ENCODE assay signal across 8 cellular contexts in the genomic region with DNA sequence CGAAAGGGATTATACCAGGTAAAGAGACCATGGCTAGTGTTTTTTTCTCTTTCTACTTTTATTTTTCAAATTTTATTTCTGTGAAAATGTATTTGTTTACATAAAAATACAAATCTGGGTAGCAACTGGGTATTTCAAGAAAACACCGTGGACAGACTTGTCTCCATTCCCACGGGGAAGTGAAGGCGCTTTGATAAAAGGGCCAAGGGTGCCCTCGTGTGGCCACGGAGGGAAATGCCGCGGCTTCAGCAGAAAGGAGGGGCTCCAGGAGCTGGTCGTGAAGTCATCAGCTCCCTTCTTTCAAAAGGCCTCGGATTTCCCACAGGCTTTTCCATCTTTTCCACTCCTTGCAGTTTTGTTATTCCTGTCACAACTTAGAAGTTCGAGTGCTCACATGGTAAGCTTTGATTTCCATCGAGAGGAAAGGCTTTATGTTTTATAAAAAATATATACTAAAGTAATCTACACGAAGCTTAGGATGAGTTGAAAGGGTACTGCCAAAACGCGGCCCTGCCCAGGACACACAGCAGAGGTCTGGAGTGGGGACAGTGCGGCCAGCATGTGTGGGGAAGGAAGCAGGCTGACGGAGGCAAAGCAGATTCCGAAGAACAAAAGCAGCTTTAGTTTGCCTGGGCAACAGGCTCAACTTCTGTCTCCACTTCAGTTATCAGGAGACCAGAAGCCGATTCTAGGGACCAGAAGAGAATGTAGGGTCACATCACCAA. TPM values are rescaled to one million over a fixed set of nuclear protein-coding genes. Genes with fewer than 3 reads are reported as not detected.
DNase-seq lines count a peak whose midpoint lies in the region; ATAC-seq and TF ChIP-seq lines count a peak whose summit lies in the region.

No MANE protein-coding gene starts in this region.

- ATAC-seq in esophagus mucosa (peak; percentile 81), natural killer cell (peak; percentile 82 to 97 (median 92)), GM21423 (IDR thresholded peaks at IDR 0.05; ENCODE audit: unreplicated experiment) (no peak)

- H3K27me3 Mint-ChIP-seq in CD8-positive, alpha-beta memory T cell: peaks cover 0 to 2% of the 10 kb centered on the region in 2 donors
- H3K27me3 Mint-ChIP-seq in activated T-cell treated with anti-CD3 and anti-CD28 coated beads, Interleukin-2, amount 50 U/mL, for 24 hours: no peaks in the 10 kb centered on the region
- H3K27me3 Mint-ChIP-seq in natural killer cell (ENCODE audit: low read depth in 2 of 2): no peaks in the 10 kb centered on the region

- H3K4me3 Mint-ChIP-seq in CD8-positive, alpha-beta memory T cell: no peak overlapping the region
- no peak overlapping the region for H3K4me3 Mint-ChIP-seq in activated T-cell treated with anti-CD3 and anti-CD28 coated beads, Interleukin-2, amount 50 U/mL, for 24 hours
- H3K4me3 Mint-ChIP-seq in natural killer cell: no peak overlapping the region

- no peak overlapping the region for H3K27ac ChIP-seq in CD8-positive, alpha-beta memory T cell (ENCODE audit: low read depth, low read length)
- H3K27ac ChIP-seq in HUES48 (ENCODE audit: low read depth, low read length): peak overlapping the region; percentile 43
- no peak overlapping the region for H3K27ac ChIP-seq in OCI-LY7 (ENCODE audit: low read depth, low read length, poor library complexity, severe bottlenecking)

- peak; percentile 76 to 88 (median 82) for DNase-seq in CD8-positive, alpha-beta memory T cell
- peak; percentile 81 for DNase-seq in OCI-LY7 (ENCODE audit: low spot score)
- DNase-seq in activated T-cell treated with anti-CD3 and anti-CD28 coated beads, Interleukin-2, amount 50 U/mL, for 24 hours: peak; percentile 90
- peak; percentile 85 for DNase-seq in natural killer cell
- DNase-seq in stimulated activated CD8-positive, alpha-beta memory T cell treated with anti-CD3 and anti-CD28 coated beads, Interleukin-7, amount 100 ng/mL, for 48 hours (ENCODE audit: extremely low read depth in 1 of 2, low read depth in 1 of 2): peak; percentile 56 to 60

- no peaks in the 10 kb centered on the region for H3K9me2 ChIP-seq in OCI-LY7 (ENCODE audit: insufficient read depth, low read length)

- no peak overlapping the region for H2AFZ ChIP-seq in OCI-LY7 (ENCODE audit: low read length)

- TF ChIP-seq CTCF in OCI-LY7 (conservative IDR thresholded peaks at IDR 0.05; ENCODE audit: low read length): peak; percentile 98
- peak; percentile 99 for TF ChIP-seq CTCF in natural killer cell (IDR thresholded peaks at IDR 0.05)

- intact Hi-C loops in OCI-LY7 (cut with micrococcal nuclease; ENCODE audit: unreplicated experiment) (loop anchor here (1.0 kb wide), 1 partner anchor 34 kb away; no protein-coding TSS in a partner anchor), natural killer cell (cut with micrococcal nuclease) (loop anchor here (1.0 kb wide), 1 partner anchor 34 kb away; no protein-coding TSS in a partner anchor)

- no peak overlapping the region for H3K4me2 ChIP-seq in OCI-LY7 (ENCODE audit: low read length)

- no peak overlapping the region for H3K4me3 ChIP-seq in CD8-positive, alpha-beta memory T cell (ENCODE audit: low read length)
- H3K4me3 ChIP-seq in HUES48 (ENCODE audit: low read depth, low read length): no peak overlapping the region
- no peak overlapping the region for H3K4me3 ChIP-seq in OCI-LY7 (ENCODE audit: low read depth, low read length, poor library complexity, severe bottlenecking)

- POLR2A ChIA-PET in CD8-positive, alpha-beta memory T cell (lab: Charles Lee): interaction anchor here (0.8 to 1.5 kb wide), 7 partner anchors 15 to 96 kb away, joined by 3 to 14 read pairs (median 3); a partner anchor contains a TSS
- POLR2A ChIA-PET in OCI-LY7 (lab: Charles Lee): interaction anchor here (0.6 to 2.0 kb wide), 6 partner anchors 14 to 134 kb away, joined by 3 to 9 read pairs (median 5); no protein-coding TSS in a partner anchor

- H3K79me2 ChIP-seq in OCI-LY7 (ENCODE audit: insufficient read depth, low read depth, low read length): no peaks in the 10 kb centered on the region

- no peaks in the 10 kb centered on the region; the same call in 1 of the 2 replicates for H4K20me1 ChIP-seq in OCI-LY7 (ENCODE audit: insufficient read depth, low read length)

- peaks cover 2 to 7% (median 3%) of the 10 kb centered on the region in 3 donors for H3K4me1 Mint-ChIP-seq in CD8-positive, alpha-beta memory T cell
- H3K4me1 Mint-ChIP-seq in activated T-cell treated with anti-CD3 and anti-CD28 coated beads, Interleukin-2, amount 50 U/mL, for 24 hours (ENCODE audit: low read depth): peaks cover 4% of the 10 kb centered on the region
- no peaks in the 10 kb centered on the region for H3K4me1 Mint-ChIP-seq in natural killer cell

- no peaks in the 10 kb centered on the region for H3K4me1 ChIP-seq in CD8-positive, alpha-beta memory T cell (ENCODE audit: insufficient read depth, low read length)
- H3K4me1 ChIP-seq in HUES48 (ENCODE audit: control insufficient read depth, insufficient read depth, low read length) (no peaks in the 10 kb centered on the region), OCI-LY7 (ENCODE audit: insufficient read depth, low read length, poor library complexity, severe bottlenecking) (no peaks in the 10 kb centered on the region)

- H3K9me3 Mint-ChIP-seq in CD8-positive, alpha-beta memory T cell: no peaks in the 10 kb centered on the region
- H3K9me3 Mint-ChIP-seq in activated T-cell treated with anti-CD3 and anti-CD28 coated beads, Interleukin-2, amount 50 U/mL, for 24 hours: no peaks in the 10 kb centered on the region
- H3K9me3 Mint-ChIP-seq in natural killer cell: no peaks in the 10 kb centered on the region

- H3K36me3 ChIP-seq in CD8-positive, alpha-beta memory T cell (ENCODE audit: insufficient read depth, low read length): peaks cover 18% of the 10 kb centered on the region
- H3K36me3 ChIP-seq in HUES48 (ENCODE audit: control insufficient read depth, insufficient read depth, low read length) (peaks cover 60% of the 10 kb centered on the region), OCI-LY7 (ENCODE audit: insufficient read depth, low read length) (peaks cover 71% of the 10 kb centered on the region)

- no peaks in the 10 kb centered on the region for H3K27me3 ChIP-seq in CD8-positive, alpha-beta memory T cell (ENCODE audit: insufficient read depth, low read length, poor library complexity, severe bottlenecking)
- no peaks in the 10 kb centered on the region for H3K27me3 ChIP-seq in HUES48 (ENCODE audit: control insufficient read depth, insufficient read depth, low read length)

- H3K9me3 ChIP-seq in CD8-positive, alpha-beta memory T cell (ENCODE audit: low read length): no peaks in the 10 kb centered on the region
- no peaks in the 10 kb centered on the region for H3K9me3 ChIP-seq in HUES48 (ENCODE audit: control insufficient read depth, insufficient read depth, low read length)
- H3K9me3 ChIP-seq in OCI-LY7 (ENCODE audit: low read length): no peaks in the 10 kb centered on the region

- CTCF ChIA-PET in CD8-positive, alpha-beta memory T cell (lab: Charles Lee): interaction anchor here (0.6 to 5.6 kb wide), 25 partner anchors 9 to 837 kb away, joined by 3 to 250 read pairs (median 6); a partner anchor contains a TSS
- CTCF ChIA-PET in OCI-LY7 (lab: Charles Lee; ENCODE audit: unreplicated experiment): interaction anchor here (0.5 to 1.7 kb wide), 2 partner anchors 34 to 76 kb away, joined by 3 to 23 read pairs; no protein-coding TSS in a partner anchor

- H3K27ac Mint-ChIP-seq in CD8-positive, alpha-beta memory T cell: peak overlapping the region in 6 of 8 donors; percentile 2 to 93 (median 47)
- H3K27ac Mint-ChIP-seq in activated T-cell treated with anti-CD3 and anti-CD28 coated beads, Interleukin-2, amount 50 U/mL, for 24 hours: peak overlapping the region; percentile 76
- H3K27ac Mint-ChIP-seq in natural killer cell: no peak overlapping the region

- no TSS peak for BruUV-seq in OCI-LY7 (replicated peaks; lab: Mats Ljungman, UMichigan)

- H3K36me3 Mint-ChIP-seq in CD8-positive, alpha-beta memory T cell: peaks cover 0 to 59% (median 8%) of the 10 kb centered on the region in 3 donors
- H3K36me3 Mint-ChIP-seq in activated T-cell treated with anti-CD3 and anti-CD28 coated beads, Interleukin-2, amount 50 U/mL, for 24 hours (ENCODE audit: low read depth): peaks cover 82% of the 10 kb centered on the region
- H3K36me3 Mint-ChIP-seq in natural killer cell: no peaks in the 10 kb centered on the region

- no peak overlapping the region for H3K9ac ChIP-seq in HUES48 (ENCODE audit: low read depth, low read length)

RNA-seq across cellular contexts. Expression of a gene that starts 15.3 kb away (rescaled TPM):
- total RNA-seq in CD8-positive, alpha-beta memory T cell: 10 to 100 TPM; 21.5 to 24.3 TPM
- 1.2 TPM for polyA plus RNA-seq in CD8-positive, alpha-beta memory T cell
- 17.7 and 22.2 TPM in 2 replicates for total RNA-seq in OCI-LY7 (2014; rRNA removed; shearing (Covaris generic))
- 58.7 and 60.0 TPM in 2 replicates for total RNA-seq in OCI-LY7 (2022)
- total RNA-seq in esophagus mucosa: 28.6 TPM
- 100 to 1,000 TPM in 1 of 3 donors, 10 to 100 TPM in 2; 72.3 to 108 (median 77.6) TPM for total RNA-seq in natural killer cell

Comparison
In these comparisons a context has a peak if more than half of its experiments do, and no peak if none do; other contexts are left out.
1. H3K27ac Mint-ChIP-seq: peak in CD8-positive, alpha-beta memory T cell (6 of 8) and activated T-cell treated with anti-CD3 and anti-CD28 coated beads, Interleukin-2, amount 50 U/mL, for 24 hours (single experiment); none in natural killer cell (0 of 2).
2. Peak in every context shown above with its lines, with median percentiles within 50 percentile points of each other: DNase-seq.